Comparison of ENCODE assay signal across 28 cellular contexts in genomic region chr3:168996622-168997021, GRCh38.
DNase-seq lines count a peak whose midpoint lies in the region; ATAC-seq and TF ChIP-seq lines count a peak whose summit lies in the region.
"Had no signal": no experiment of that assay in that cellular context is flagged by ENCODE, and none has a peak within 500 bp of the region (broad histone marks: within the 10 kb centered on the region; RNA-seq: fewer than 3 reads in every experiment).

No MANE protein-coding gene starts in this region.

- H3K4me2 ChIP-seq in hepatocyte, result peak overlapping the region; percentile 7

- ATAC-seq in HG02885 (IDR thresholded peaks at IDR 0.05; ENCODE audit: poor library complexity, unreplicated experiment), result peak; percentile 51
- ATAC-seq: activated CD8-positive, alpha-beta memory T cell treated with anti-CD3 and anti-CD28 coated beads, Interleukin-2, amount 10 ng/mL, durations not matched to agents 7 days and 5 days; CD8-positive, alpha-beta T cell; esophagus mucosa; naive thymus-derived CD4-positive, alpha-beta T cell; stimulated activated naive B cell treated with anti-CD40 and anti-IgM and Interleukin-4, amounts not matched to agents 10 μg/mL and 1 μg/mL and 100 μg/mL, for 72 hours had no signal

- POLR2A ChIA-PET in RWPE1 (lab: Yijun Ruan, JAX; ENCODE audit: low non-redundant PET), result no interaction called here
- POLR2A ChIA-PET in activated CD4-positive, alpha-beta T cell treated with anti-CD3 and anti-CD28 coated beads, Interleukin-2, amount 10 ng/mL, durations not matched to agents 7 days and 5 days (lab: Charles Lee), result no interaction called here

- H2AFZ ChIP-seq in hepatocyte, result no peak overlapping the region

- H3K4me1 Mint-ChIP-seq in activated CD4-positive, alpha-beta T cell treated with anti-CD3 and anti-CD28 coated beads, Interleukin-2, amount 10 ng/mL, durations not matched to agents 7 days and 5 days, result no peaks in the 10 kb centered on the region
- H3K4me1 Mint-ChIP-seq: activated CD4-positive, alpha-beta T cell treated with anti-CD3 and anti-CD28 coated beads, Interleukin-2, amount 10 ng/mL, durations not matched to agents 24 days and 14 days; activated CD8-positive, alpha-beta memory T cell treated with anti-CD3 and anti-CD28 coated beads, Interleukin-2, amount 10 ng/mL, durations not matched to agents 7 days and 5 days; naive thymus-derived CD4-positive, alpha-beta T cell; stimulated activated naive B cell treated with anti-CD40 and anti-IgM and Interleukin-4, amounts not matched to agents 10 μg/mL and 1 μg/mL and 100 μg/mL, for 72 hours had no signal

- peak overlapping the region; percentile 37; the same call in 1 of the 2 replicates for H3K4me3 ChIP-seq in GM12865 (ENCODE audit: low read depth, low read length)
- H3K4me3 ChIP-seq in hepatocyte, result no peak overlapping the region
- H3K4me3 ChIP-seq: thoracic aorta had no signal

- no peaks in the 10 kb centered on the region for H3K36me3 Mint-ChIP-seq in activated CD4-positive, alpha-beta T cell treated with anti-CD3 and anti-CD28 coated beads, Interleukin-2, amount 10 ng/mL, durations not matched to agents 7 days and 5 days (ENCODE audit: low read depth)
- H3K36me3 Mint-ChIP-seq: activated CD8-positive, alpha-beta memory T cell treated with anti-CD3 and anti-CD28 coated beads, Interleukin-2, amount 10 ng/mL, durations not matched to agents 7 days and 5 days; activated naive CD8-positive, alpha-beta T cell; CD8-positive, alpha-beta T cell; IgD-negative memory B cell; naive thymus-derived CD4-positive, alpha-beta T cell; stimulated activated naive B cell treated with anti-CD40 and anti-IgM and Interleukin-4, amounts not matched to agents 10 μg/mL and 1 μg/mL and 100 μg/mL, for 72 hours had no signal

- 79% methylated on average over 3 of the region's 3 CpGs for WGBS in hepatocyte (ENCODE audit: low lambda C conversion rate, missing lambda C conversion rate)

- H3K36me3 ChIP-seq in hepatocyte (replicated peaks; ENCODE audit: insufficient read depth, low read depth), result no peaks in the 10 kb centered on the region
- H3K36me3 ChIP-seq: thoracic aorta had no signal

- H3K27ac Mint-ChIP-seq in activated CD4-positive, alpha-beta T cell treated with anti-CD3 and anti-CD28 coated beads, Interleukin-2, amount 10 ng/mL, durations not matched to agents 7 days and 5 days, result no peak overlapping the region
- H3K27ac Mint-ChIP-seq: activated CD4-positive, alpha-beta T cell treated with anti-CD3 and anti-CD28 coated beads, Interleukin-2, amount 10 ng/mL, durations not matched to agents 24 days and 14 days; activated CD8-positive, alpha-beta memory T cell treated with anti-CD3 and anti-CD28 coated beads, Interleukin-2, amount 10 ng/mL, durations not matched to agents 7 days and 5 days; activated naive CD8-positive, alpha-beta T cell; CD8-positive, alpha-beta T cell; IgD-negative memory B cell; naive thymus-derived CD4-positive, alpha-beta T cell; stimulated activated naive B cell treated with anti-CD40 and anti-IgM and Interleukin-4, amounts not matched to agents 10 μg/mL and 1 μg/mL and 100 μg/mL, for 72 hours had no signal

- H4K20me1 ChIP-seq in hepatocyte (ENCODE audit: insufficient read depth, poor library complexity, severe bottlenecking), result no peaks in the 10 kb centered on the region

- H3K9me3 Mint-ChIP-seq in activated CD4-positive, alpha-beta T cell treated with anti-CD3 and anti-CD28 coated beads, Interleukin-2, amount 10 ng/mL, durations not matched to agents 7 days and 5 days, result no peaks in the 10 kb centered on the region
- H3K9me3 Mint-ChIP-seq: activated CD4-positive, alpha-beta T cell treated with anti-CD3 and anti-CD28 coated beads, Interleukin-2, amount 10 ng/mL, durations not matched to agents 24 days and 14 days; CD8-positive, alpha-beta T cell; stimulated activated naive B cell treated with anti-CD40 and anti-IgM and Interleukin-4, amounts not matched to agents 10 μg/mL and 1 μg/mL and 100 μg/mL, for 72 hours had no signal

- CTCF ChIA-PET in RWPE1 (lab: Yijun Ruan, JAX), result no interaction called here
- CTCF ChIA-PET in activated CD4-positive, alpha-beta T cell treated with anti-CD3 and anti-CD28 coated beads, Interleukin-2, amount 10 ng/mL, durations not matched to agents 7 days and 5 days (lab: Charles Lee), result no interaction called here

- H3K4me1 ChIP-seq in hepatocyte (ENCODE audit: insufficient read depth), result no peaks in the 10 kb centered on the region

- no peaks in the 10 kb centered on the region for H3K79me2 ChIP-seq in hepatocyte

- DNase-seq in GM12865 (ENCODE audit: low read depth) (peak; percentile 14), RPMI7951 (ENCODE audit: low read depth) (peak; percentile 76), hepatocyte (ENCODE audit: low spot score) (peak; percentile 16), RWPE1 (ENCODE audit: low spot score) (no peak), SIG-M5 treated with dmso at 0.1 percent for 504 hours (lab: John Stamatoyannopoulos, UW; ENCODE audit: unreplicated experiment) (no peak)
- DNase-seq in activated CD4-positive, alpha-beta T cell treated with anti-CD3 and anti-CD28 coated beads, Interleukin-2, amount 10 ng/mL, durations not matched to agents 7 days and 5 days, result no peak
- DNase-seq: activated CD4-positive, alpha-beta T cell treated with anti-CD3 and anti-CD28 coated beads, Interleukin-2, amount 10 ng/mL, durations not matched to agents 24 days and 14 days; activated CD8-positive, alpha-beta memory T cell treated with anti-CD3 and anti-CD28 coated beads, Interleukin-2, amount 10 ng/mL, durations not matched to agents 7 days and 5 days; AML-193; CD8-positive, alpha-beta T cell; effector memory CD4-positive, alpha-beta T cell; GF-D8; glutamatergic neuron; GOT3; naive thymus-derived CD4-positive, alpha-beta T cell; NCI-H2171; NCI-H526; occipital lobe; Right ventricle myocardium superior; stimulated activated CD4-positive, alpha-beta T cell treated with anti-CD3 and anti-CD28 coated beads, Interleukin-2, amount 100 ng/mL, for 48 hours; stimulated activated naive B cell treated with anti-CD40 and anti-IgM and Interleukin-4, amounts not matched to agents 10 μg/mL and 1 μg/mL and 100 μg/mL, for 72 hours; T-helper 1 cell had no signal

- no peaks in the 10 kb centered on the region for H3K27me3 ChIP-seq in hepatocyte

- no peaks in the 10 kb centered on the region for H3K9me2 ChIP-seq in hepatocyte (replicated peaks; ENCODE audit: insufficient read depth)

- H3K9me3 ChIP-seq in hepatocyte (ENCODE audit: low read depth), result no peaks in the 10 kb centered on the region
- H3K9me3 ChIP-seq: thoracic aorta had no signal

- H3K4me3 Mint-ChIP-seq in activated CD4-positive, alpha-beta T cell treated with anti-CD3 and anti-CD28 coated beads, Interleukin-2, amount 10 ng/mL, durations not matched to agents 7 days and 5 days, result no peak overlapping the region
- H3K4me3 Mint-ChIP-seq: activated CD4-positive, alpha-beta T cell treated with anti-CD3 and anti-CD28 coated beads, Interleukin-2, amount 10 ng/mL, durations not matched to agents 24 days and 14 days; activated CD8-positive, alpha-beta memory T cell treated with anti-CD3 and anti-CD28 coated beads, Interleukin-2, amount 10 ng/mL, durations not matched to agents 7 days and 5 days; activated naive CD8-positive, alpha-beta T cell; CD8-positive, alpha-beta T cell; naive thymus-derived CD4-positive, alpha-beta T cell; stimulated activated naive B cell treated with anti-CD40 and anti-IgM and Interleukin-4, amounts not matched to agents 10 μg/mL and 1 μg/mL and 100 μg/mL, for 72 hours had no signal

- TF ChIP-seq CTCF in GM12865 (IDR thresholded peaks at IDR 0.05; ENCODE audit: insufficient read depth, low read depth, low read length, missing control alignments) (no peak), hepatocyte (IDR thresholded peaks at IDR 0.05; ENCODE audit: poor library complexity) (no peak), RWPE1 (conservative IDR thresholded peaks at IDR 0.05; ENCODE audit: low read depth) (no peak)

- H3K27ac ChIP-seq in hepatocyte (no peak overlapping the region), RWPE1 (no peak overlapping the region)
- H3K27ac ChIP-seq: HL-60, thoracic aorta had no signal

- no peaks in the 10 kb centered on the region for H3K27me3 Mint-ChIP-seq in activated CD4-positive, alpha-beta T cell treated with anti-CD3 and anti-CD28 coated beads, Interleukin-2, amount 10 ng/mL, durations not matched to agents 7 days and 5 days
- H3K27me3 Mint-ChIP-seq: activated CD4-positive, alpha-beta T cell treated with anti-CD3 and anti-CD28 coated beads, Interleukin-2, amount 10 ng/mL, durations not matched to agents 24 days and 14 days; activated CD8-positive, alpha-beta memory T cell treated with anti-CD3 and anti-CD28 coated beads, Interleukin-2, amount 10 ng/mL, durations not matched to agents 7 days and 5 days; activated naive CD8-positive, alpha-beta T cell; naive thymus-derived CD4-positive, alpha-beta T cell; stimulated activated naive B cell treated with anti-CD40 and anti-IgM and Interleukin-4, amounts not matched to agents 10 μg/mL and 1 μg/mL and 100 μg/mL, for 72 hours had no signal

Comparison
In these comparisons a context has a peak if more than half of its experiments do, and no peak if none do; other contexts are left out.
1. DNase-seq: peak in GM12865 (single experiment), RPMI7951 (single experiment) and hepatocyte (single experiment); none in RWPE1 (single experiment), SIG-M5 treated with dmso at 0.1 percent for 504 hours (single experiment) and activated CD4-positive, alpha-beta T cell treated with anti-CD3 and anti-CD28 coated beads, Interleukin-2, amount 10 ng/mL, durations not matched to agents 7 days and 5 days (single experiment).